Comparison of ENCODE assay signal across 20 cellular contexts in the genomic region with DNA sequence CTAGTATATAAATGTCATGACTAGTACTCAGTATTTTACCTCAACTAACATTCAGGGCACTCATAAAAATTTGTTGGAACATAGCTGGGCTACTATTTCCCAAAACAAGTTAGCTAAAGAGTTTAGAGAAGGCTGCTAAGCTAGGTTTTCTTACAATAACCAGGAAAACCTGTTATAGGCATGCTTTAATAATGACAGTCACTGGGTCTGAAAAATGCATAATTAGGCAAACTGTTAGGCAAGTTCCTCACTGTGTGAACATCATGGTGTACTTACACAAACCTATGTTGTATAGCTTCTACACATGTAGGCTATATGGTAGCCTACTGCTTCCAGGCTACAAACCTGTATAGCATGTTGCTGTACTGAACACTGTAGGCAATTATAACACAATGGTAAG.
"Had no signal": no experiment of that assay in that cellular context is flagged by ENCODE, and none has a peak within 500 bp of the region (broad histone marks: within the 10 kb centered on the region; RNA-seq: fewer than 3 reads in every experiment).

No MANE protein-coding gene starts in this region.

- H3K9me3 Mint-ChIP-seq: IgD-negative memory B cell had no signal

- H3K27me3 Mint-ChIP-seq: IgD-negative memory B cell had no signal

- H3K36me3 Mint-ChIP-seq: IgD-negative memory B cell had no signal

- H3K27ac Mint-ChIP-seq: IgD-negative memory B cell had no signal

- DNase-seq: KBM-7, MV-4-11, NCI-H1092, NCI-H1105 treated with DMSO at 0.1 percent for 48 hours, NCI-H1417 treated with DMSO at 0.1 percent for 48 hours, NCI-H146, NCI-H1694 treated with DMSO at 0.1 percent for 48 hours, NCI-H1930, NCI-H2081, NCI-H2107, NCI-H2227 treated with DMSO at 0.1 percent for 48 hours, NCI-H446, NCI-H510A, NCI-H524 treated with DMSO at 0.1 percent for 48 hours, NCI-H69, NCI-H774, SHP77, SK-N-SH, SW 1271 had no signal

- H3K4me3 Mint-ChIP-seq: IgD-negative memory B cell had no signal
